In genomic region chr4:112075129-112075753, GRCh38 we compare ENCODE assay signal across 9 cellular contexts.
DNase-seq lines count a peak whose midpoint lies in the region; ATAC-seq and TF ChIP-seq lines count a peak whose summit lies in the region.
"Had no signal": no experiment of that assay in that cellular context is flagged by ENCODE, and none has a peak within 500 bp of the region (broad histone marks: within the 10 kb centered on the region; RNA-seq: fewer than 3 reads in every experiment).

No MANE protein-coding gene starts in this region.

- H2AFZ ChIP-seq in PC-9 = no peak overlapping the region
- no peak overlapping the region for H2AFZ ChIP-seq in mammary epithelial cell (ENCODE audit: low read depth, low read length)

- H3K27ac ChIP-seq in PC-9 (no peak overlapping the region), mammary epithelial cell (ENCODE audit: insufficient read depth, low read depth, low read length) (no peak overlapping the region), lower lobe of right lung (no peak overlapping the region)
- H3K27ac ChIP-seq: BLaER1 treated with 17β-estradiol and CSF1 and Interleukin-3, amounts not matched to agents 10 nM and 100 nM had no signal

- CTCF ChIA-PET in PC-9 (lab: Charles Lee) = no interaction called here
- CTCF ChIA-PET in mammary epithelial cell (lab: Charles Lee; ENCODE audit: low non-redundant PET) = no interaction called here

- POLR2A ChIA-PET in PC-9 (lab: Charles Lee; ENCODE audit: unreplicated experiment) = no interaction called here

- no peaks in the 10 kb centered on the region for H3K36me3 ChIP-seq in PC-9 (ENCODE audit: low read depth)
- no peaks in the 10 kb centered on the region for H3K36me3 ChIP-seq in mammary epithelial cell (ENCODE audit: insufficient read depth, low read length)
- H3K36me3 ChIP-seq in lower lobe of right lung = no peaks in the 10 kb centered on the region
- H3K36me3 ChIP-seq: BLaER1 treated with 17β-estradiol and CSF1 and Interleukin-3, amounts not matched to agents 10 nM and 100 nM had no signal

- no peaks in the 10 kb centered on the region for H3F3A ChIP-seq in PC-9 (ENCODE audit: insufficient read depth, low read depth)

- no peaks in the 10 kb centered on the region for H3K9me2 ChIP-seq in PC-9 (ENCODE audit: insufficient read depth)

- no peaks in the 10 kb centered on the region for H3K4me1 ChIP-seq in PC-9 (replicated peaks; ENCODE audit: insufficient read depth)
- peaks cover 4% of the 10 kb centered on the region for H3K4me1 ChIP-seq in mammary epithelial cell (ENCODE audit: insufficient read depth, low read length)
- no peaks in the 10 kb centered on the region for H3K4me1 ChIP-seq in lower lobe of right lung

- ATAC-seq in GM19438 (IDR thresholded peaks at IDR 0.05; ENCODE audit: low read depth, unreplicated experiment) (peak; percentile 71), HG03558 (IDR thresholded peaks at IDR 0.05; ENCODE audit: extremely low read depth, unreplicated experiment) (peak; percentile 75), lower lobe of right lung (peak; percentile 66 to 73)

- DNase-seq in NCI-H1105 treated with DMSO at 0.1 percent for 48 hours (lab: John Stamatoyannopoulos, UW) (peak; percentile 11), NCI-H1105 (lab: John Stamatoyannopoulos, UW) (no peak), PC-9 (peak; percentile 31 to 41), mammary epithelial cell (peak; percentile 59), lower lobe of right lung (no peak), mesenteric fat pad (ENCODE audit: low spot score) (no peak)

- WGBS in mammary epithelial cell (ENCODE audit: low coverage, missing lambda C conversion rate) = 63% methylated on average over 3 of the region's 4 CpGs

- H3K27me3 ChIP-seq in PC-9 (ENCODE audit: insufficient read depth, low read depth) (no peaks in the 10 kb centered on the region), mammary epithelial cell (ENCODE audit: insufficient read depth, low read length) (no peaks in the 10 kb centered on the region), lower lobe of right lung (ENCODE audit: low read depth) (no peaks in the 10 kb centered on the region)
- H3K27me3 ChIP-seq: BLaER1 treated with 17β-estradiol and CSF1 and Interleukin-3, amounts not matched to agents 10 nM and 100 nM had no signal

- intact Hi-C loops in PC-9 (cut with micrococcal nuclease; ENCODE audit: unreplicated experiment) (loop anchor here (2.0 kb wide), 1 partner anchor 160 kb away; no protein-coding TSS in a partner anchor), mammary epithelial cell (cut with micrococcal nuclease) (loop anchor here (2.0 to 5.0 kb wide), 3 partner anchors 160 to 527 kb away; no protein-coding TSS in a partner anchor), lower lobe of right lung (cut with DNase I) (no loop called here)

- BruUV-seq in PC-9 (replicated peaks; lab: Mats Ljungman, UMichigan) (no TSS peak), mammary epithelial cell (replicated peaks; lab: Mats Ljungman, UMichigan) (no TSS peak)

- H3K9me3 ChIP-seq in PC-9 (ENCODE audit: insufficient read depth, low read depth) (peaks cover 36% of the 10 kb centered on the region), mammary epithelial cell (replicated peaks; ENCODE audit: insufficient read depth, low read length) (no peaks in the 10 kb centered on the region), lower lobe of right lung (no peaks in the 10 kb centered on the region)

- H3K4me3 ChIP-seq in PC-9 = no peak overlapping the region
- H3K4me3 ChIP-seq in mammary epithelial cell (replicated peaks in 1 of 3; ENCODE audit: insufficient read depth in 1 of 3, low read depth in 2 of 3, low read length in 3 of 3) = no peak overlapping the region
- no peak overlapping the region for H3K4me3 ChIP-seq in lower lobe of right lung
- H3K4me3 ChIP-seq: BLaER1 treated with 17β-estradiol and CSF1 and Interleukin-3, amounts not matched to agents 10 nM and 100 nM had no signal

- no peaks in the 10 kb centered on the region for H4K20me1 ChIP-seq in PC-9 (ENCODE audit: insufficient read depth)
- H4K20me1 ChIP-seq in mammary epithelial cell (ENCODE audit: insufficient read depth, low read length) = no peaks in the 10 kb centered on the region
- H4K20me1 ChIP-seq: BLaER1 treated with 17β-estradiol and CSF1 and Interleukin-3, amounts not matched to agents 10 nM and 100 nM had no signal

- H3K79me2 ChIP-seq in PC-9 (ENCODE audit: low read depth) (no peaks in the 10 kb centered on the region), mammary epithelial cell (ENCODE audit: insufficient read depth, low read length) (no peaks in the 10 kb centered on the region)

- no peak overlapping the region for H3K4me2 ChIP-seq in PC-9
- no peak overlapping the region for H3K4me2 ChIP-seq in mammary epithelial cell (ENCODE audit: insufficient read depth, low read depth, low read length)
- H3K4me2 ChIP-seq: BLaER1 treated with 17β-estradiol and CSF1 and Interleukin-3, amounts not matched to agents 10 nM and 100 nM had no signal

- dilution Hi-C loops in mammary epithelial cell (cut with HindIII; ENCODE audit: low sequenced_read_pairs) = no loop called here

- TF ChIP-seq CTCF in PC-9 (conservative IDR thresholded peaks at IDR 0.05) (peak; percentile 79), mammary epithelial cell (conservative IDR thresholded peaks at IDR 0.05 in 1 of 2, IDR thresholded peaks at IDR 0.05 in 1 of 2; ENCODE audit: extremely low read depth in 1 of 2, insufficient read depth in 1 of 2, low read depth in 1 of 2, low read length in 2 of 2) (peak; percentile 74 to 81), lower lobe of right lung (IDR thresholded peaks at IDR 0.05) (peak; percentile 77)

- in situ Hi-C loops in mammary epithelial cell (cut with MboI; ENCODE audit: low sequenced_read_pairs in 2 of 2) = loop anchor here in 1 of 2 donors (25.0 kb wide), 1 partner anchor 462 kb away; no protein-coding TSS in a partner anchor

- H3K9ac ChIP-seq in mammary epithelial cell (ENCODE audit: insufficient read depth, low read length) = no peak overlapping the region
- H3K9ac ChIP-seq: BLaER1 treated with 17β-estradiol and CSF1 and Interleukin-3, amounts not matched to agents 10 nM and 100 nM had no signal

Comparison
In these comparisons a context has a peak if more than half of its experiments do, and no peak if none do; other contexts are left out.
1. DNase-seq: peak in NCI-H1105 treated with DMSO at 0.1 percent for 48 hours (single experiment), PC-9 (2 of 2) and mammary epithelial cell (single experiment); none in NCI-H1105 (single experiment), lower lobe of right lung (single experiment) and mesenteric fat pad (single experiment).
2. Peak in every context shown above with its lines, with median percentiles within 50 percentile points of each other: ATAC-seq and CTCF ChIP-seq.